19 cellular contexts compared by ENCODE assay signal in the genomic region with DNA sequence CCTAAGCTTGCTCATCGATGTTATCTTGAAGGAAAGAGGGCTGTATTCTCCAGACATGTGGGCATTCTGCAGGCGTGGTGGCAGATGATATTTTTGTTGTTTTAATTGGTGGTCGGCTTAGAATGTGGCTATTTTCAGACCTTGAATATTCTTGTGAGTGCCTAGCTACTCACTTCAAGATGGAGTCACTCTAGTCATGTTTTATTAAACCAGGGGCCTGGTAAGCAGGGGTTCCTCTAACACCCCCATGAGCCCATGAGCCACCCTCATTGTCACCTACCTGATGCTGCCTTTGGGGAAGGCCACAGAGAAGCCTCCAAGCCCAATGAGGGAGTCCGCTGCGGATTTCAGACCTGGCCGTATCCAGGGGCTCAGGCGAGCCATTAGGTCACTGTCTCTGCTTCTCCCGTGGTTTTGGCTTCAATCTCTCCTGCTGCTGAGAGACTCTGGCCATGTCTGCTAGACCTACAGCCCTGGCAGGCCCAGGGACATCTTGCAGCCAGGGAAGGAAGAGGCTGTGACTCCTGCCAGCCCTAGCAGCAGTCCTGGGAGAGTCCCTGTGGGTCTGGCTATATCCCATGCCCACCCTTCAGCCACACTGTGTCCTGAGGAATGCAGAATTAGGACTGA. TPM values are rescaled to one million over a fixed set of nuclear protein-coding genes. Genes with fewer than 3 reads are reported as not detected.
"Had no signal": no experiment of that assay in that cellular context is flagged by ENCODE, and none has a peak within 500 bp of the region (broad histone marks: within the 10 kb centered on the region; RNA-seq: fewer than 3 reads in every experiment).

No MANE protein-coding gene starts in this region.

- H3K27ac ChIP-seq: epithelial cell of prostate, foreskin keratinocyte, neutrophil had no signal

- H3K9me3 ChIP-seq: mucosa of descending colon, neutrophil had no signal

- DNase-seq: activated CD4-positive, alpha-beta T cell treated with anti-CD3 and anti-CD28 coated beads, Interleukin-2, amount 50 U/mL, for 1 hour; activated gamma-delta T cell; dermis blood vessel endothelial cell; endodermal cell; foreskin keratinocyte; mesenchymal stem cell; naive B cell; SIG-M5; stimulated activated CD4-positive, alpha-beta T cell treated with anti-CD3 and anti-CD28 coated beads, Interleukin-12 subunit alpha, Interleukin-12 subunit beta, amount 100 ng/mL, for 4 hours; stimulated activated CD4-positive, alpha-beta T cell treated with anti-CD3 and anti-CD28 coated beads, Interleukin-1b, Interleukin-23, amount 100 ng/mL, for 48 hours; T-cell; T1000 had no signal

- H3K36me3 ChIP-seq: neutrophil had no signal

- H3K4me3 ChIP-seq: mucosa of descending colon had no signal

- H3K27me3 ChIP-seq: foreskin keratinocyte, neutrophil had no signal

- ATAC-seq: foreskin keratinocyte, mucosa of descending colon, SK-N-SH treated with all-trans-retinoic acid at 6 μM for 48 hours, T-cell had no signal

- H3K27me3 Mint-ChIP-seq: activated naive CD8-positive, alpha-beta T cell; naive B cell; stimulated activated naive CD8-positive, alpha-beta T cell treated with anti-CD3 and anti-CD28 coated beads, Interleukin-15, Interleukin-2, amounts not matched to agents 100 ng/mL and 50 ng/mL, for 24 hours; T-cell; type B pancreatic cell had no signal

- H3K9me3 Mint-ChIP-seq: endodermal cell; stimulated activated naive CD8-positive, alpha-beta T cell treated with anti-CD3 and anti-CD28 coated beads, Interleukin-15, Interleukin-2, amounts not matched to agents 100 ng/mL and 50 ng/mL, for 24 hours; T-cell; type B pancreatic cell had no signal

- H3K27ac Mint-ChIP-seq: activated naive CD8-positive, alpha-beta T cell; endodermal cell; stimulated activated naive CD8-positive, alpha-beta T cell treated with anti-CD3 and anti-CD28 coated beads, Interleukin-15, Interleukin-2, amounts not matched to agents 100 ng/mL and 50 ng/mL, for 24 hours; type B pancreatic cell had no signal

- H3K4me1 ChIP-seq: foreskin keratinocyte had no signal

- H3K4me3 Mint-ChIP-seq: activated naive CD8-positive, alpha-beta T cell; endodermal cell; stimulated activated naive CD8-positive, alpha-beta T cell treated with anti-CD3 and anti-CD28 coated beads, Interleukin-15, Interleukin-2, amounts not matched to agents 100 ng/mL and 50 ng/mL, for 24 hours; type B pancreatic cell had no signal

- H3K36me3 Mint-ChIP-seq: activated naive CD8-positive, alpha-beta T cell; naive B cell; T-cell; type B pancreatic cell had no signal

RNA-seq across cellular contexts. Expression of gene CYS1, which starts 53.2 kb away (rescaled TPM):
- total RNA-seq: T-cell had no signal
